15 cellular contexts compared by ENCODE assay signal in genomic region chr11:77418981-77419592, GRCh38. TPM values are rescaled to one million over a fixed set of nuclear protein-coding genes. Genes with fewer than 3 reads are reported as not detected.
DNase-seq lines count a peak whose midpoint lies in the region; ATAC-seq and TF ChIP-seq lines count a peak whose summit lies in the region.
"Had no signal": no experiment of that assay in that cellular context is flagged by ENCODE, and none has a peak within 500 bp of the region (broad histone marks: within the 10 kb centered on the region; RNA-seq: fewer than 3 reads in every experiment).

No MANE protein-coding gene starts in this region.

- H3K4me3 ChIP-seq in BLaER1 (no peak overlapping the region), HL-60 (replicated peaks; ENCODE audit: insufficient read depth, low read length) (no peak overlapping the region), PC-3 (ENCODE audit: low read length) (no peak overlapping the region)

- H3K9me2 ChIP-seq in PC-3 (replicated peaks; ENCODE audit: low read length) = no peaks in the 10 kb centered on the region

- H3K4me2 ChIP-seq in BLaER1 (peak overlapping the region; percentile 23; the same call in 1 of the 2 replicates), PC-3 (ENCODE audit: low read length) (no peak overlapping the region)

- no peak overlapping the region for H3K9ac ChIP-seq in BLaER1
- no peak overlapping the region for H3K9ac ChIP-seq in PC-3 (ENCODE audit: low read length)
- H3K9ac ChIP-seq: parathyroid adenoma had no signal

- H2AFZ ChIP-seq in PC-3 (ENCODE audit: low read length) = no peak overlapping the region
- H2AFZ ChIP-seq: parathyroid adenoma had no signal

- no TSS peak for BruUV-seq in PC-3 (replicated peaks; lab: Mats Ljungman, UMichigan)

- H3K9me3 ChIP-seq in BLaER1 = no peaks in the 10 kb centered on the region
- H3K9me3 ChIP-seq in PC-3 (ENCODE audit: low read length) = no peaks in the 10 kb centered on the region

- no peaks in the 10 kb centered on the region for H3F3A ChIP-seq in PC-3 (ENCODE audit: low read length, unreplicated experiment)

- H3K27ac ChIP-seq in BLaER1 = no peak overlapping the region
- H3K27ac ChIP-seq in HL-60 (replicated peaks) = peak overlapping the region; percentile 48
- no peak overlapping the region for H3K27ac ChIP-seq in PC-3 (ENCODE audit: low read length)
- H3K27ac ChIP-seq: parathyroid adenoma had no signal

- H3K27me3 ChIP-seq in BLaER1 = no peaks in the 10 kb centered on the region
- no peaks in the 10 kb centered on the region for H3K27me3 ChIP-seq in HL-60 (ENCODE audit: insufficient read depth, poor library complexity, severe bottlenecking)
- H3K27me3 ChIP-seq in PC-3 (ENCODE audit: low read length) = no peaks in the 10 kb centered on the region

- POLR2A ChIA-PET in PC-3 (lab: Charles Lee; ENCODE audit: unreplicated experiment) = no interaction called here

- TF ChIP-seq CTCF in HL-60 (IDR thresholded peaks at IDR 0.05; ENCODE audit: insufficient read depth, low read length) = no peak
- no peak for TF ChIP-seq CTCF in PC-3 (conservative IDR thresholded peaks at IDR 0.05; ENCODE audit: low read depth, low read length)

- no peaks in the 10 kb centered on the region for H3K79me2 ChIP-seq in PC-3 (ENCODE audit: low read length)
- H3K79me2 ChIP-seq: parathyroid adenoma had no signal

- CTCF ChIA-PET in PC-3 (lab: Charles Lee) = interaction anchor here (0.6 kb wide), 1 partner anchor 180 kb away, joined by 5 read pairs; no protein-coding TSS in a partner anchor

- H3K4me1 ChIP-seq in BLaER1 (peaks cover 30% of the 10 kb centered on the region), PC-3 (ENCODE audit: insufficient read depth, low read length) (peaks cover 5% of the 10 kb centered on the region)
- H3K4me1 ChIP-seq: parathyroid adenoma had no signal

- DNase-seq in HL-60 (ENCODE audit: low read depth in 1 of 2, low spot score in 1 of 2) (no peak), fibroblast of peridontal ligament (ENCODE audit: extremely low read depth) (peak; percentile 25), PC-3 (no peak), NAMALWA (ENCODE audit: low spot score) (no peak)
- DNase-seq: activated CD4-positive, alpha-beta T cell treated with anti-CD3 and anti-CD28 coated beads, Interleukin-2, amount 50 U/mL, for 1 hour; aorta; DMS79; HFFc6; NCI-H2227 treated with DMSO at 0.1 percent for 48 hours; stimulated activated CD4-positive, alpha-beta T cell treated with anti-CD3 and anti-CD28 coated beads, Interleukin-1b, Interleukin-23, amount 100 ng/mL, for 48 hours had no signal

- no peaks in the 10 kb centered on the region for H3K36me3 ChIP-seq in BLaER1
- H3K36me3 ChIP-seq in PC-3 (ENCODE audit: low read depth, low read length) = no peaks in the 10 kb centered on the region

- peak; percentile 35 for ATAC-seq in GM21381 (IDR thresholded peaks at IDR 0.05; ENCODE audit: unreplicated experiment)
- no peak for ATAC-seq in HG03045 (IDR thresholded peaks at IDR 0.05; ENCODE audit: unreplicated experiment)
- ATAC-seq in PC-3 = no peak
- ATAC-seq in HG03139 (IDR thresholded peaks at IDR 0.05; ENCODE audit: unreplicated experiment) = no peak

- H4K20me1 ChIP-seq in BLaER1 = peaks cover 62% of the 10 kb centered on the region
- H4K20me1 ChIP-seq in PC-3 (ENCODE audit: low read length) = no peaks in the 10 kb centered on the region

- intact Hi-C loops in PC-3 (cut with micrococcal nuclease) = no loop called here

RNA-seq across cellular contexts. Expression of gene PAK1, which starts 54.8 kb away (rescaled TPM):
- total RNA-seq in PC-3 (2014; rRNA removed) = 26.1 and 29.8 TPM in 2 replicates
